8 cellular contexts compared by ENCODE assay signal in the genomic region with DNA sequence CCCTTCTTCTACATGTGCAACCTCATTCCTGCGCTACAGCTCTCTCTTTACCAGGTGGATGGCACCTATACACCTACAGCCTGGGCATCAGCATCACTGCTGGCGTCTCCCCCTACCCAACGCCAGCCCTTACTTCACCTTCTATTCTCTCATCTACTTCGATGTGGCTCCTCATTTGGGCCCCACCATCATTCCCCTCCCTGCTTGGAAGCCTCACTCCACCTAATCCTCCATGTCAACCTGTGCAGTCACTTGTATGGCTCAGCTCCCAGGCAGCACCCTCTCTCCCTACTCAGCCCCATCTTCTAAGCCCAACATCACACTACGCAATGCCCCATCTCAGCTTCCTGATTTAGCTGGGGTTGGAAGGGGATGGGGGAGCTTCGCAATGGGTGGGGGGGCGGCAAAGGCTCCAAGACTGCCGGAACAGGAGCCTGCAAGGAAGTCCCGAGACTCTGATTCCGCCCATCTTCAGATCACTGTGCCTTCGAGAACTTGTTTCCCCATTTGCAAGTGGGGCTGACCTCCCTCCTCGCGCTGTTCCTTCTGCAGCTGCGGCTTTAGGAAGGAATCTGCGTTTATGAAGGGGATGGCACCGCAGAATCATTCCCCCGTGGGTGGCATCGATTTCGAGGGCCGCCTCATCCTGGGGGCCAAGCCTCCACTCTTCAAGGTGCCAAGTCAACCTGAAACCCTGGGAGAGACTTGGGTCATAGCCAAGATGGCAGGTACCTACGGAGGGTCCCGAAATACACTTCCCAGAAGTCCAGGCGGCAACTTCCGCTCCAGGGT. TPM values are rescaled to one million over a fixed set of nuclear protein-coding genes. Genes with fewer than 3 reads are reported as not detected.
A peak's percentile ranks its signal among the peaks of the same experiment; 100 is the strongest.
DNase-seq lines count a peak whose midpoint lies in the region; ATAC-seq and TF ChIP-seq lines count a peak whose summit lies in the region.

No MANE protein-coding gene starts in this region.

- peaks cover 19% of the 10 kb centered on the region for H3F3A ChIP-seq in MM.1S (ENCODE audit: insufficient read depth, low read length)
- peaks cover 35% of the 10 kb centered on the region for H3F3A ChIP-seq in neural progenitor cell (ENCODE audit: low read depth)

- DNase-seq in MM.1S (no peak), neural progenitor cell (ENCODE audit: low spot score) (peak; percentile 23), NCI-H1436 (lab: John Stamatoyannopoulos, UW) (no peak), H4 (ENCODE audit: low spot score) (no peak), DMS 273 treated with DMSO at 0.1 percent for 48 hours (lab: John Stamatoyannopoulos, UW) (no peak)
- peak in 1 of 3 experiments; percentile 0 for DNase-seq in effector memory CD8-positive, alpha-beta T cell

- H3K36me3 Mint-ChIP-seq in effector memory CD8-positive, alpha-beta T cell (ENCODE audit: insufficient read depth) = peaks cover 37% of the 10 kb centered on the region
- H3K36me3 Mint-ChIP-seq in neural progenitor cell = peaks cover 10% of the 10 kb centered on the region

- TF ChIP-seq CTCF in MM.1S (IDR thresholded peaks at IDR 0.05; ENCODE audit: low read length) = no peak
- TF ChIP-seq CTCF in neural progenitor cell (IDR thresholded peaks at IDR 0.05) = no peak

- peak overlapping the region; percentile 88 to 99 (median 97) for H3K27ac ChIP-seq in BLaER1 treated with 17β-estradiol and CSF1 and Interleukin-3, amounts not matched to agents 10 nM and 100 nM
- H3K27ac ChIP-seq in MM.1S (ENCODE audit: low read length) (peak overlapping the region; percentile 99; the same call in 1 of the 2 replicates), neural progenitor cell (no peak overlapping the region)

- peak overlapping the region; percentile 98 for H3K27ac Mint-ChIP-seq in effector memory CD8-positive, alpha-beta T cell
- H3K27ac Mint-ChIP-seq in neural progenitor cell = no peak overlapping the region

- H3K27me3 Mint-ChIP-seq in effector memory CD8-positive, alpha-beta T cell = no peaks in the 10 kb centered on the region
- peaks cover 10% of the 10 kb centered on the region for H3K27me3 Mint-ChIP-seq in neural progenitor cell (ENCODE audit: insufficient read depth, low read depth)

- no peaks in the 10 kb centered on the region for H3K9me3 Mint-ChIP-seq in effector memory CD8-positive, alpha-beta T cell
- H3K9me3 Mint-ChIP-seq in neural progenitor cell = no peaks in the 10 kb centered on the region

- no peak for ATAC-seq in effector memory CD8-positive, alpha-beta T cell (replicated peaks)
- ATAC-seq in HG03378 (IDR thresholded peaks at IDR 0.05; ENCODE audit: unreplicated experiment) = no peak

- peak overlapping the region; percentile 95 to 99 (median 99) for H3K4me2 ChIP-seq in BLaER1 treated with 17β-estradiol and CSF1 and Interleukin-3, amounts not matched to agents 10 nM and 100 nM
- H3K4me2 ChIP-seq in MM.1S (ENCODE audit: low read depth, low read length) (peak overlapping the region; percentile 88), neural progenitor cell (peak overlapping the region; percentile 83)

- H3K9me2 ChIP-seq in MM.1S (replicated peaks; ENCODE audit: insufficient read depth, low read length) = no peaks in the 10 kb centered on the region

- H3K4me1 Mint-ChIP-seq in effector memory CD8-positive, alpha-beta T cell (ENCODE audit: low read depth in 2 of 2) = peaks cover 24 to 25% of the 10 kb centered on the region in 2 donors
- peaks cover 22% of the 10 kb centered on the region for H3K4me1 Mint-ChIP-seq in neural progenitor cell

- H3K79me2 ChIP-seq in MM.1S (ENCODE audit: low read length) = 0 out of 2 replicates have a peak, but pooled peaks cover 14% of the 10 kb centered on the region
- H3K79me2 ChIP-seq in neural progenitor cell (ENCODE audit: low read depth) = peaks cover 16% of the 10 kb centered on the region

- peaks cover 0 to 20% (median 8%) of the 10 kb centered on the region in 11 experiments; a peak in 13 of 22 replicates for H3K36me3 ChIP-seq in BLaER1 treated with 17β-estradiol and CSF1 and Interleukin-3, amounts not matched to agents 10 nM and 100 nM
- H3K36me3 ChIP-seq in MM.1S (replicated peaks; ENCODE audit: insufficient read depth, low read length) (no peaks in the 10 kb centered on the region), neural progenitor cell (no peaks in the 10 kb centered on the region)

- H3K9me3 ChIP-seq in BLaER1 treated with 17β-estradiol and CSF1 and Interleukin-3, amounts not matched to agents 10 nM and 100 nM (replicated peaks in 1 of 11) = no peaks in the 10 kb centered on the region
- H3K9me3 ChIP-seq in MM.1S (replicated peaks; ENCODE audit: insufficient read depth, low read length) = no peaks in the 10 kb centered on the region
- H3K9me3 ChIP-seq in neural progenitor cell (ENCODE audit: low read depth) = no peaks in the 10 kb centered on the region

- H4K20me1 ChIP-seq in BLaER1 treated with 17β-estradiol and CSF1 and Interleukin-3, amounts not matched to agents 10 nM and 100 nM = no peaks in the 10 kb centered on the region; a peak in 1 of 22 replicates
- H4K20me1 ChIP-seq in MM.1S (ENCODE audit: insufficient read depth, low read length) (no peaks in the 10 kb centered on the region), neural progenitor cell (ENCODE audit: low read depth) (no peaks in the 10 kb centered on the region)

- H3K9ac ChIP-seq in BLaER1 treated with 17β-estradiol and CSF1 and Interleukin-3, amounts not matched to agents 10 nM and 100 nM = peak overlapping the region; percentile 82 to 94 (median 91)
- H3K9ac ChIP-seq in MM.1S (ENCODE audit: low read length) (peak overlapping the region; percentile 97; the same call in 1 of the 2 replicates), neural progenitor cell (no peak overlapping the region)

- peak overlapping the region; percentile 62 to 89 (median 74) for H3K4me3 ChIP-seq in BLaER1 treated with 17β-estradiol and CSF1 and Interleukin-3, amounts not matched to agents 10 nM and 100 nM
- H3K4me3 ChIP-seq in MM.1S (ENCODE audit: low read length) (peak overlapping the region; percentile 93), neural progenitor cell (peak overlapping the region; percentile 66)

- H2AFZ ChIP-seq in MM.1S (ENCODE audit: low read length) (peak overlapping the region; percentile 40; the same call in 1 of the 2 replicates), neural progenitor cell (replicated peaks) (peak overlapping the region; percentile 61)

- H3K4me1 ChIP-seq in BLaER1 treated with 17β-estradiol and CSF1 and Interleukin-3, amounts not matched to agents 10 nM and 100 nM = peaks cover 54 to 78% (median 70%) of the 10 kb centered on the region in 10 experiments
- H3K4me1 ChIP-seq in MM.1S (ENCODE audit: low read length) (peaks cover 15% of the 10 kb centered on the region), neural progenitor cell (peaks cover 14% of the 10 kb centered on the region)

- peak overlapping the region; percentile 90 to 91 for H3K4me3 Mint-ChIP-seq in effector memory CD8-positive, alpha-beta T cell
- H3K4me3 Mint-ChIP-seq in neural progenitor cell = peak overlapping the region; percentile 98

- no peaks in the 10 kb centered on the region for H3K27me3 ChIP-seq in BLaER1 treated with 17β-estradiol and CSF1 and Interleukin-3, amounts not matched to agents 10 nM and 100 nM
- H3K27me3 ChIP-seq in MM.1S (replicated peaks; ENCODE audit: insufficient read depth, low read length) (no peaks in the 10 kb centered on the region), neural progenitor cell (no peaks in the 10 kb centered on the region)

RNA-seq across cellular contexts. Expression of a gene that starts 0.9 kb away (rescaled TPM):
- total RNA-seq in neural progenitor cell (ENCODE audit: low replicate concordance) = 8.4 and 32.3 TPM in 2 replicates
- 3.5 and 5.4 TPM in 2 replicates for total RNA-seq in H4 (2014; rRNA removed; shearing (Covaris generic))

RNA-seq across cellular contexts. Expression of a gene that starts 13.8 kb away (rescaled TPM):
- total RNA-seq in neural progenitor cell (ENCODE audit: low replicate concordance) = 59.3 and 73.3 TPM in 2 replicates
- 108 and 109 TPM in 2 replicates for total RNA-seq in H4 (2014; rRNA removed; shearing (Covaris generic))

RNA-seq across cellular contexts. Expression of a gene that starts 17.3 kb away (rescaled TPM):
- total RNA-seq in neural progenitor cell (ENCODE audit: low replicate concordance) = 141 and 148 TPM in 2 replicates
- 242 and 244 TPM in 2 replicates for total RNA-seq in H4 (2014; rRNA removed; shearing (Covaris generic))

RNA-seq across cellular contexts. Expression of a gene that starts 28.4 kb away (rescaled TPM):
- total RNA-seq in neural progenitor cell (ENCODE audit: low replicate concordance) = 390 and 678 TPM in 2 replicates
- 378 and 416 TPM in 2 replicates for total RNA-seq in H4 (2014; rRNA removed; shearing (Covaris generic))

RNA-seq across cellular contexts. Expression of a gene that starts 52.6 kb away (rescaled TPM):
- total RNA-seq in neural progenitor cell (ENCODE audit: low replicate concordance) = 2.2 and 12.8 TPM in 2 replicates
- total RNA-seq in H4 (2014; rRNA removed; shearing (Covaris generic)) = 1.6 and 4.6 TPM in 2 replicates
